Comparison of ENCODE assay signal across 8 cellular contexts in genomic region chrX:133838761-133839676, GRCh38.
DNase-seq lines count a peak whose midpoint lies in the region; ATAC-seq and TF ChIP-seq lines count a peak whose summit lies in the region.

No MANE protein-coding gene starts in this region.

- H3K9me2 ChIP-seq in MM.1S (replicated peaks; ENCODE audit: insufficient read depth, low read length), result no peaks in the 10 kb centered on the region

- peaks cover 15% of the 10 kb centered on the region for H3K27me3 Mint-ChIP-seq in activated T-cell treated with anti-CD3 and anti-CD28 coated beads, Interleukin-2, amount 50 U/mL, for 72 hours (ENCODE audit: low read depth)

- H3K4me2 ChIP-seq in MM.1S (ENCODE audit: low read depth, low read length), result no peak overlapping the region

- H3K4me1 ChIP-seq in cardiac muscle cell (ENCODE audit: low read depth) (peaks cover 5% of the 10 kb centered on the region), MM.1S (ENCODE audit: low read length) (no peaks in the 10 kb centered on the region), iPS DF 6.9 (ENCODE audit: control insufficient read depth, insufficient read depth, low read length) (no peaks in the 10 kb centered on the region; the same call in 1 of the 2 replicates)

- H3K36me3 Mint-ChIP-seq in activated T-cell treated with anti-CD3 and anti-CD28 coated beads, Interleukin-2, amount 50 U/mL, for 72 hours (ENCODE audit: insufficient read depth in 2 of 2), result no peaks in the 10 kb centered on the region

- H3F3A ChIP-seq in MM.1S (ENCODE audit: insufficient read depth, low read length), result no peaks in the 10 kb centered on the region

- no peaks in the 10 kb centered on the region for H3K27me3 ChIP-seq in cardiac muscle cell
- H3K27me3 ChIP-seq in MM.1S (replicated peaks; ENCODE audit: insufficient read depth, low read length), result no peaks in the 10 kb centered on the region
- H3K27me3 ChIP-seq in iPS DF 6.9 (ENCODE audit: control insufficient read depth, insufficient read depth, low read length), result no peaks in the 10 kb centered on the region

- no peaks in the 10 kb centered on the region for H3K4me1 Mint-ChIP-seq in activated T-cell treated with anti-CD3 and anti-CD28 coated beads, Interleukin-2, amount 50 U/mL, for 72 hours (ENCODE audit: low read depth)

- no peaks in the 10 kb centered on the region for H3K9me3 Mint-ChIP-seq in activated T-cell treated with anti-CD3 and anti-CD28 coated beads, Interleukin-2, amount 50 U/mL, for 72 hours

- TF ChIP-seq POLR2A in GM18505 (IDR thresholded peaks at IDR 0.05; ENCODE audit: borderline replicate concordance, extremely low read depth, insufficient read depth, insufficient read length), result no peak

- H4K20me1 ChIP-seq in MM.1S (ENCODE audit: insufficient read depth, low read length), result no peaks in the 10 kb centered on the region

- no peaks in the 10 kb centered on the region for H3K36me3 ChIP-seq in cardiac muscle cell
- no peaks in the 10 kb centered on the region for H3K36me3 ChIP-seq in MM.1S (replicated peaks; ENCODE audit: insufficient read depth, low read length)
- no peaks in the 10 kb centered on the region for H3K36me3 ChIP-seq in iPS DF 6.9 (ENCODE audit: control insufficient read depth, insufficient read depth, low read length)

- no peak overlapping the region for H3K27ac Mint-ChIP-seq in activated T-cell treated with anti-CD3 and anti-CD28 coated beads, Interleukin-2, amount 50 U/mL, for 72 hours

- DNase-seq in cardiac muscle cell (ENCODE audit: low read depth in 1 of 2, low spot score in 1 of 2) (peak; percentile 53 to 76), Right ventricle myocardium superior (no peak), MM.1S (peak; percentile 30), iPS DF 6.9 (ENCODE audit: low read depth, low spot score) (peak; percentile 7)
- peak; percentile 36 to 43 for DNase-seq in activated T-cell treated with anti-CD3 and anti-CD28 coated beads, Interleukin-2, amount 50 U/mL, for 72 hours
- peak; percentile 44 for DNase-seq in stimulated activated CD8-positive, alpha-beta memory T cell treated with anti-CD3 and anti-CD28 coated beads, Interleukin-4, amount 100 ng/mL, for 48 hours

- no CpG with 5 or more reads among the region's 5 CpGs for WGBS in iPS DF 6.9 (ENCODE audit: insufficient coverage, insufficient read length)

- H2AFZ ChIP-seq in MM.1S (ENCODE audit: low read length), result no peak overlapping the region

- no peak overlapping the region for H3K9ac ChIP-seq in MM.1S (ENCODE audit: low read length)

- TF ChIP-seq CTCF in cardiac muscle cell (IDR thresholded peaks at IDR 0.05; ENCODE audit: low read depth, low read length), result peak; percentile 61
- peak; percentile 71 for TF ChIP-seq CTCF in MM.1S (IDR thresholded peaks at IDR 0.05; ENCODE audit: low read length)

- intact Hi-C loops in Right ventricle myocardium superior (cut with DNase I), result no loop called here

- no peaks in the 10 kb centered on the region for H3K79me2 ChIP-seq in MM.1S (ENCODE audit: low read length)

- H3K27ac ChIP-seq in cardiac muscle cell, result peak overlapping the region; percentile 44
- no peak overlapping the region for H3K27ac ChIP-seq in MM.1S (ENCODE audit: low read length)
- H3K27ac ChIP-seq in iPS DF 6.9 (ENCODE audit: low read length), result no peak overlapping the region

- ATAC-seq in Right ventricle myocardium superior (ENCODE audit: poor library complexity) (no peak), GM18505 (IDR thresholded peaks at IDR 0.05; ENCODE audit: unreplicated experiment) (no peak), GM21447 (IDR thresholded peaks at IDR 0.05; ENCODE audit: unreplicated experiment) (no peak)
- no peak for ATAC-seq in activated T-cell treated with anti-CD3 and anti-CD28 coated beads, Interleukin-2, amount 50 U/mL, for 72 hours (replicated peaks in 1 of 2)

- no peak overlapping the region for H3K4me3 Mint-ChIP-seq in activated T-cell treated with anti-CD3 and anti-CD28 coated beads, Interleukin-2, amount 50 U/mL, for 72 hours

- no peaks in the 10 kb centered on the region for H3K9me3 ChIP-seq in cardiac muscle cell (ENCODE audit: low read depth)
- no peaks in the 10 kb centered on the region for H3K9me3 ChIP-seq in MM.1S (replicated peaks; ENCODE audit: insufficient read depth, low read length)
- H3K9me3 ChIP-seq in iPS DF 6.9 (ENCODE audit: control insufficient read depth, insufficient read depth, low read length), result no peaks in the 10 kb centered on the region

- no peak overlapping the region for H3K4me3 ChIP-seq in cardiac muscle cell
- no peak overlapping the region for H3K4me3 ChIP-seq in MM.1S (ENCODE audit: low read length)
- no peak overlapping the region for H3K4me3 ChIP-seq in iPS DF 6.9 (ENCODE audit: low read length)
